ENCODE assay signal across 15 cellular contexts in the genomic region with DNA sequence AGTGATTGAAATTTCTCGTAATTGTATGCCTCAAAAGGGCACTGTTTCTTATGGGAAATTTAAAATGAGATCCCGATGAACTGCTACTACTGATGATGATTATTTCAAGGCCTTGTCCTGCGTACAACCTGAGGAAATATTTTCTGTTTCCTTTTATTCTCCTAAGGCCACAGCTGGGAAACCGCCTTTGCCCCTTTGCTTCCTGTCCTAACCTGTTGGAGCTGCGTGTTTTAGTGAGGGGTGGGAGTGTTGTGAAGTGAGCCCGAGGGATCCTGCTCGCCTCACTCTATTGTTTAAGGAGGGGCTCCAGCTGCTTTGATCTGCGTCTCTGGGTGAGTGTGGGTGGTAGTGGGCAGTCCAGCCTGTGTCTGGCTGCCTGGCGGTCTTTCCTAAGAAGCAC. TPM values are rescaled to one million over a fixed set of nuclear protein-coding genes. Genes with fewer than 3 reads are reported as not detected.
DNase-seq lines count a peak whose midpoint lies in the region; ATAC-seq and TF ChIP-seq lines count a peak whose summit lies in the region.
"Had no signal": no experiment of that assay in that cellular context is flagged by ENCODE, and none has a peak within 500 bp of the region (broad histone marks: within the 10 kb centered on the region; RNA-seq: fewer than 3 reads in every experiment).

No MANE protein-coding gene starts in this region.

- H2AK5ac ChIP-seq in mesendoderm (ENCODE audit: low read length), result no peak overlapping the region

- no peak overlapping the region for H2BK120ac ChIP-seq in mesendoderm (ENCODE audit: low read depth, low read length)

- no peak overlapping the region for H3K4ac ChIP-seq in mesendoderm (ENCODE audit: low read depth, low read length)

- TF ChIP-seq CTCF in RWPE1 (conservative IDR thresholded peaks at IDR 0.05; ENCODE audit: low read depth) (no peak), epithelial cell of esophagus (IDR thresholded peaks at IDR 0.05; ENCODE audit: insufficient read depth, low read depth, low read length, missing control alignments) (no peak), type B pancreatic cell (conservative IDR thresholded peaks at IDR 0.05) (no peak)

- no peaks in the 10 kb centered on the region for H3K4me1 ChIP-seq in mesendoderm (ENCODE audit: control insufficient read depth, low read depth, low read length)

- H3K4me2 ChIP-seq in mesendoderm (ENCODE audit: low read length), result no peak overlapping the region

- H4K8ac ChIP-seq in mesendoderm (ENCODE audit: low read depth, low read length), result no peak overlapping the region

- no CpG with 5 or more reads among the region's 9 CpGs for WGBS in mesendoderm (ENCODE audit: extremely low coverage, insufficient coverage, low lambda C conversion rate)

- H3K4me3 ChIP-seq in epithelial cell of esophagus (ENCODE audit: low read length) (no peak overlapping the region), mesendoderm (ENCODE audit: low read length) (no peak overlapping the region)
- H3K4me3 ChIP-seq: SJSA1 had no signal

- H3K27ac ChIP-seq in RWPE1 (peak overlapping the region; percentile 68), mesendoderm (ENCODE audit: low read depth, low read length) (no peak overlapping the region)
- H3K27ac ChIP-seq: C4-2B, SJSA1 had no signal

- no peaks in the 10 kb centered on the region for H3K79me1 ChIP-seq in mesendoderm (ENCODE audit: low read length)

- intact Hi-C loops in activated T-helper 1 cell treated with anti-CD3 and anti-CD28 coated beads, Interleukin-12 subunit alpha, Interleukin-12 subunit beta, Interleukin-2, Interleukin-4 antibody, amounts not matched to agents 30 ng/mL and 10 ng/mL and 1 ng/mL, durations not matched to agents 14 hours and 24 hours and 36 hours (cut with micrococcal nuclease), result no loop called here

- H2BK15ac ChIP-seq in mesendoderm (replicated peaks; ENCODE audit: low read depth), result no peak overlapping the region

- H3K36me3 Mint-ChIP-seq in type B pancreatic cell, result no peaks in the 10 kb centered on the region
- no peaks in the 10 kb centered on the region for H3K36me3 Mint-ChIP-seq in activated T-helper 1 cell treated with anti-CD3 and anti-CD28 coated beads, Interleukin-12 subunit alpha, Interleukin-12 subunit beta, Interleukin-2, Interleukin-4 antibody, amounts not matched to agents 30 ng/mL and 10 ng/mL and 1 ng/mL, durations not matched to agents 14 hours and 24 hours and 36 hours (ENCODE audit: low read depth)

- no peaks in the 10 kb centered on the region for H3K27me3 ChIP-seq in mesendoderm (ENCODE audit: insufficient read depth, low read length, poor library complexity)
- H3K27me3 ChIP-seq: SJSA1 had no signal

- H4K5ac ChIP-seq in mesendoderm (ENCODE audit: low read length), result no peak overlapping the region

- H3K36me3 ChIP-seq in mesendoderm (ENCODE audit: control insufficient read depth, insufficient read depth, low read length), result no peaks in the 10 kb centered on the region
- H3K36me3 ChIP-seq: SJSA1 had no signal

- no peak overlapping the region for H3K9ac ChIP-seq in mesendoderm (ENCODE audit: low read length)

- DNase-seq in RWPE1 (ENCODE audit: low spot score) (no peak), epithelial cell of esophagus (ENCODE audit: low read depth) (peak; percentile 16), mesendoderm (no peak), type B pancreatic cell (ENCODE audit: extremely low spot score, unreplicated experiment) (no peak), NK-92 (lab: John Stamatoyannopoulos, UW; ENCODE audit: unreplicated experiment) (no peak)
- no peak for DNase-seq in activated T-helper 1 cell treated with anti-CD3 and anti-CD28 coated beads, Interleukin-12 subunit alpha, Interleukin-12 subunit beta, Interleukin-2, Interleukin-4 antibody, amounts not matched to agents 30 ng/mL and 10 ng/mL and 1 ng/mL, durations not matched to agents 14 hours and 24 hours and 36 hours (ENCODE audit: low spot score)
- DNase-seq: COR-L47, EL, NCI-H1417, NCI-H187 treated with DMSO at 0.1 percent for 48 hours, NCI-H526 treated with DMSO at 0.1 percent for 48 hours, PC-3 had no signal

- no peak overlapping the region for H3K18ac ChIP-seq in mesendoderm (ENCODE audit: low read length)

- no peak for ATAC-seq in esophagus mucosa
- ATAC-seq: PC-3 had no signal

- H3K56ac ChIP-seq in mesendoderm (ENCODE audit: low read length), result no peak overlapping the region

- H3K4me3 Mint-ChIP-seq in type B pancreatic cell, result peak overlapping the region; percentile 27
- no peak overlapping the region for H3K4me3 Mint-ChIP-seq in activated T-helper 1 cell treated with anti-CD3 and anti-CD28 coated beads, Interleukin-12 subunit alpha, Interleukin-12 subunit beta, Interleukin-2, Interleukin-4 antibody, amounts not matched to agents 30 ng/mL and 10 ng/mL and 1 ng/mL, durations not matched to agents 14 hours and 24 hours and 36 hours

- POLR2A ChIA-PET in RWPE1 (lab: Yijun Ruan, JAX; ENCODE audit: low non-redundant PET), result no interaction called here

- H3K9me3 Mint-ChIP-seq in type B pancreatic cell, result no peaks in the 10 kb centered on the region
- no peaks in the 10 kb centered on the region for H3K9me3 Mint-ChIP-seq in activated T-helper 1 cell treated with anti-CD3 and anti-CD28 coated beads, Interleukin-12 subunit alpha, Interleukin-12 subunit beta, Interleukin-2, Interleukin-4 antibody, amounts not matched to agents 30 ng/mL and 10 ng/mL and 1 ng/mL, durations not matched to agents 14 hours and 24 hours and 36 hours

- peaks cover 23% of the 10 kb centered on the region for H3K4me1 Mint-ChIP-seq in type B pancreatic cell (ENCODE audit: unreplicated experiment)
- peaks cover 2% of the 10 kb centered on the region for H3K4me1 Mint-ChIP-seq in activated T-helper 1 cell treated with anti-CD3 and anti-CD28 coated beads, Interleukin-12 subunit alpha, Interleukin-12 subunit beta, Interleukin-2, Interleukin-4 antibody, amounts not matched to agents 30 ng/mL and 10 ng/mL and 1 ng/mL, durations not matched to agents 14 hours and 24 hours and 36 hours (ENCODE audit: low read depth)

- no peaks in the 10 kb centered on the region for H3K79me2 ChIP-seq in mesendoderm (ENCODE audit: control insufficient read depth, insufficient read depth, low read length)

- peak overlapping the region; percentile 87 for H3K27ac Mint-ChIP-seq in type B pancreatic cell
- no peak overlapping the region for H3K27ac Mint-ChIP-seq in activated T-helper 1 cell treated with anti-CD3 and anti-CD28 coated beads, Interleukin-12 subunit alpha, Interleukin-12 subunit beta, Interleukin-2, Interleukin-4 antibody, amounts not matched to agents 30 ng/mL and 10 ng/mL and 1 ng/mL, durations not matched to agents 14 hours and 24 hours and 36 hours

- H3K23ac ChIP-seq in mesendoderm (ENCODE audit: low read length), result peak overlapping the region; percentile 45

- H3K27me3 Mint-ChIP-seq in type B pancreatic cell, result no peaks in the 10 kb centered on the region
- H3K27me3 Mint-ChIP-seq in activated T-helper 1 cell treated with anti-CD3 and anti-CD28 coated beads, Interleukin-12 subunit alpha, Interleukin-12 subunit beta, Interleukin-2, Interleukin-4 antibody, amounts not matched to agents 30 ng/mL and 10 ng/mL and 1 ng/mL, durations not matched to agents 14 hours and 24 hours and 36 hours (ENCODE audit: insufficient read depth), result peaks cover 5% of the 10 kb centered on the region

- CTCF ChIA-PET in RWPE1 (lab: Yijun Ruan, JAX), result no interaction called here

- H2BK5ac ChIP-seq in mesendoderm (ENCODE audit: low read length), result no peak overlapping the region

RNA-seq across cellular contexts. Expression of a gene that starts 14.4 kb away (rescaled TPM):
- polyA plus RNA-seq in mesendoderm (2013, experiment 1 of 2), result 6.4 TPM
- 6.9 TPM for polyA plus RNA-seq in mesendoderm (2013, experiment 2 of 2)
- total RNA-seq in type B pancreatic cell (ENCODE audit: low replicate concordance) (14.8 and 33.5 TPM in 2 replicates), esophagus mucosa (15.9 TPM)
- total RNA-seq in activated T-helper 1 cell treated with anti-CD3 and anti-CD28 coated beads, Interleukin-12 subunit alpha, Interleukin-12 subunit beta, Interleukin-2, Interleukin-4 antibody, amounts not matched to agents 30 ng/mL and 10 ng/mL and 1 ng/mL, durations not matched to agents 14 hours and 24 hours and 36 hours, result 0.16 and 0.22 TPM in 2 replicates

Comparison
In these comparisons a context has a peak if more than half of its experiments do, and no peak if none do; other contexts are left out.
1. RNA of a gene that starts 14.4 kb away (total RNA-seq): 15.9 TPM in esophagus mucosa (single experiment) and 14.8 to 33.5 TPM in type B pancreatic cell; 0.16 to 0.22 TPM in activated T-helper 1 cell treated with anti-CD3 and anti-CD28 coated beads, Interleukin-12 subunit alpha, Interleukin-12 subunit beta, Interleukin-2, Interleukin-4 antibody, amounts not matched to agents 30 ng/mL and 10 ng/mL and 1 ng/mL, durations not matched to agents 14 hours and 24 hours and 36 hours; every median in the first group is over 10 times any median in the second.